Comparison of ENCODE assay signal across 18 cellular contexts in genomic region chr15:60844010-60844409, GRCh38.
DNase-seq lines count a peak whose midpoint lies in the region; ATAC-seq lines count a peak whose summit lies in the region.
"Had no signal": no experiment of that assay in that cellular context is flagged by ENCODE, and none has a peak within 500 bp of the region (broad histone marks: within the 10 kb centered on the region; RNA-seq: fewer than 3 reads in every experiment).

No MANE protein-coding gene starts in this region.

- POLR2A ChIA-PET in activated CD4-positive, alpha-beta T cell treated with anti-CD3 and anti-CD28 coated beads, Interleukin-2, amount 10 ng/mL, durations not matched to agents 7 days and 5 days (lab: Charles Lee), result interaction anchor here (0.9 kb wide), 1 partner anchor 194 kb away, joined by 3 read pairs; no protein-coding TSS in a partner anchor

- no peaks in the 10 kb centered on the region for H3K9me3 Mint-ChIP-seq in activated CD4-positive, alpha-beta T cell treated with anti-CD3 and anti-CD28 coated beads, Interleukin-2, amount 10 ng/mL, durations not matched to agents 7 days and 5 days
- H3K9me3 Mint-ChIP-seq in CD4-positive, CD25-positive, alpha-beta regulatory T cell, result no peaks in the 10 kb centered on the region
- no peaks in the 10 kb centered on the region for H3K9me3 Mint-ChIP-seq in immature natural killer cell
- H3K9me3 Mint-ChIP-seq: stimulated activated naive CD8-positive, alpha-beta T cell treated with anti-CD3 and anti-CD28 coated beads, Interleukin-15, amount 100 ng/mL, for 72 hours had no signal

- no peak for ATAC-seq in CD4-positive, CD25-positive, alpha-beta regulatory T cell (ENCODE audit: low read depth in 2 of 2)
- ATAC-seq in T-helper 17 cell (no peak), GM21367 (IDR thresholded peaks at IDR 0.05; ENCODE audit: unreplicated experiment) (no peak)
- ATAC-seq: A549, body of pancreas had no signal

- peaks cover 67% of the 10 kb centered on the region for H3K4me1 ChIP-seq in CD4-positive, CD25-positive, alpha-beta regulatory T cell (ENCODE audit: control insufficient read depth, insufficient read depth, low read length, poor library complexity, severe bottlenecking)
- H3K4me1 ChIP-seq: A549, body of pancreas, vagina had no signal

- H3K4me3 ChIP-seq in CD4-positive, CD25-positive, alpha-beta regulatory T cell (ENCODE audit: low read depth, low read length), result peak overlapping the region; percentile 80
- H3K4me3 ChIP-seq: A549, body of pancreas, vagina had no signal

- H3K9me3 ChIP-seq in CD4-positive, CD25-positive, alpha-beta regulatory T cell (ENCODE audit: control insufficient read depth in 2 of 2, low read length in 2 of 2), result no peaks in the 10 kb centered on the region
- no peaks in the 10 kb centered on the region for H3K9me3 ChIP-seq in T-helper 17 cell (ENCODE audit: control insufficient read depth, low read length, poor library complexity, severe bottlenecking)
- H3K9me3 ChIP-seq: A549, body of pancreas, vagina had no signal

- H3K36me3 ChIP-seq in CD4-positive, CD25-positive, alpha-beta regulatory T cell (ENCODE audit: control insufficient read depth, insufficient read depth, low read length), result no peaks in the 10 kb centered on the region
- H3K36me3 ChIP-seq: vagina had no signal

- CTCF ChIA-PET in activated CD4-positive, alpha-beta T cell treated with anti-CD3 and anti-CD28 coated beads, Interleukin-2, amount 10 ng/mL, durations not matched to agents 7 days and 5 days (lab: Charles Lee), result interaction anchor here (0.7 to 1.3 kb wide), 4 partner anchors 9 to 259 kb away, joined by 3 read pairs; no protein-coding TSS in a partner anchor

- H3K27me3 ChIP-seq in CD4-positive, CD25-positive, alpha-beta regulatory T cell (ENCODE audit: control insufficient read depth, insufficient read depth, low read length), result no peaks in the 10 kb centered on the region
- H3K27me3 ChIP-seq: body of pancreas, vagina had no signal

- peak overlapping the region; percentile 69 for H3K27ac ChIP-seq in CD4-positive, CD25-positive, alpha-beta regulatory T cell (ENCODE audit: insufficient read depth, low read length, poor library complexity, severe bottlenecking)
- H3K27ac ChIP-seq: A549, body of pancreas, vagina had no signal

- H3K36me3 Mint-ChIP-seq in activated CD4-positive, alpha-beta T cell treated with anti-CD3 and anti-CD28 coated beads, Interleukin-2, amount 10 ng/mL, durations not matched to agents 7 days and 5 days (ENCODE audit: low read depth), result peaks cover 7% of the 10 kb centered on the region
- no peaks in the 10 kb centered on the region for H3K36me3 Mint-ChIP-seq in CD4-positive, CD25-positive, alpha-beta regulatory T cell
- H3K36me3 Mint-ChIP-seq in T-helper 17 cell (ENCODE audit: low read depth) (peaks cover 2% of the 10 kb centered on the region), immature natural killer cell (no peaks in the 10 kb centered on the region)

- peaks cover 77% of the 10 kb centered on the region for H3K4me1 Mint-ChIP-seq in activated CD4-positive, alpha-beta T cell treated with anti-CD3 and anti-CD28 coated beads, Interleukin-2, amount 10 ng/mL, durations not matched to agents 7 days and 5 days
- peaks cover 22 to 83% (median 71%) of the 10 kb centered on the region in 4 donors for H3K4me1 Mint-ChIP-seq in CD4-positive, CD25-positive, alpha-beta regulatory T cell
- peaks cover 66% of the 10 kb centered on the region for H3K4me1 Mint-ChIP-seq in T-helper 17 cell
- peaks cover 73 to 74% of the 10 kb centered on the region in 2 donors for H3K4me1 Mint-ChIP-seq in immature natural killer cell

- peak overlapping the region; percentile 4 for H3K4me3 Mint-ChIP-seq in activated CD4-positive, alpha-beta T cell treated with anti-CD3 and anti-CD28 coated beads, Interleukin-2, amount 10 ng/mL, durations not matched to agents 7 days and 5 days
- H3K4me3 Mint-ChIP-seq in CD4-positive, CD25-positive, alpha-beta regulatory T cell, result peak overlapping the region; percentile 51 to 80 (median 68)
- H3K4me3 Mint-ChIP-seq in T-helper 17 cell (peak overlapping the region; percentile 90), immature natural killer cell (peak overlapping the region; percentile 58 to 88 (median 74))
- H3K4me3 Mint-ChIP-seq: nephron had no signal

- peaks cover 20% of the 10 kb centered on the region for H3K27me3 Mint-ChIP-seq in activated CD4-positive, alpha-beta T cell treated with anti-CD3 and anti-CD28 coated beads, Interleukin-2, amount 10 ng/mL, durations not matched to agents 7 days and 5 days
- no peaks in the 10 kb centered on the region for H3K27me3 Mint-ChIP-seq in CD4-positive, CD25-positive, alpha-beta regulatory T cell
- H3K27me3 Mint-ChIP-seq in T-helper 17 cell (no peaks in the 10 kb centered on the region), immature natural killer cell (ENCODE audit: low read depth in 3 of 3) (peaks cover 14 to 27% (median 23%) of the 10 kb centered on the region in 3 donors)
- H3K27me3 Mint-ChIP-seq: stimulated activated naive CD8-positive, alpha-beta T cell treated with anti-CD3 and anti-CD28 coated beads, Interleukin-15, amount 100 ng/mL, for 72 hours had no signal

- H3K27ac Mint-ChIP-seq in activated CD4-positive, alpha-beta T cell treated with anti-CD3 and anti-CD28 coated beads, Interleukin-2, amount 10 ng/mL, durations not matched to agents 7 days and 5 days, result peak overlapping the region; percentile 86
- peak overlapping the region; percentile 77 to 95 (median 90) for H3K27ac Mint-ChIP-seq in CD4-positive, CD25-positive, alpha-beta regulatory T cell
- peak overlapping the region; percentile 99 for H3K27ac Mint-ChIP-seq in T-helper 17 cell
- peak overlapping the region; percentile 75 to 95 (median 90) for H3K27ac Mint-ChIP-seq in immature natural killer cell
- H3K27ac Mint-ChIP-seq: nephron had no signal

- DNase-seq in activated CD4-positive, alpha-beta T cell treated with anti-CD3 and anti-CD28 coated beads, Interleukin-2, amount 10 ng/mL, durations not matched to agents 7 days and 5 days, result no peak
- DNase-seq in activated CD4-positive, alpha-beta T cell treated with anti-CD3 and anti-CD28 coated beads, Interleukin-2, amount 50 U/mL, for 1 hour, result no peak
- DNase-seq in CD4-positive, CD25-positive, alpha-beta regulatory T cell, result peak in 1 of 3 donors; percentile 11
- DNase-seq in T-helper 17 cell, result no peak
- DNase-seq in immature natural killer cell, result no peak
- no peak for DNase-seq in glomerular visceral epithelial cell (ENCODE audit: extremely low spot score)
- DNase-seq in UCSD-AML1 (lab: John Stamatoyannopoulos, UW; ENCODE audit: unreplicated experiment), result no peak
- DNase-seq: body of pancreas, KG1, midbrain, NCI-H1417, NCI-H2029 treated with DMSO at 0.1 percent for 48 hours, NCI-H774 had no signal

Comparison
In these comparisons a context has a peak if more than half of its experiments do, and no peak if none do; other contexts are left out.
1. H3K4me3 Mint-ChIP-seq: peak in every context shown above with its lines; median percentile 90 in T-helper 17 cell; 74 in immature natural killer cell; 68 in CD4-positive, CD25-positive, alpha-beta regulatory T cell; 4 in activated CD4-positive, alpha-beta T cell treated with anti-CD3 and anti-CD28 coated beads, Interleukin-2, amount 10 ng/mL, durations not matched to agents 7 days and 5 days.